ENCODE assay signal across 8 cellular contexts in genomic region chr2:71724793-71725192, GRCh38.
"Had no signal": no experiment of that assay in that cellular context is flagged by ENCODE, and none has a peak within 500 bp of the region (broad histone marks: within the 10 kb centered on the region; RNA-seq: fewer than 3 reads in every experiment).

No MANE protein-coding gene starts in this region.

- ATAC-seq: GM12878 had no signal

- H3K4me3 ChIP-seq: GM12878 had no signal

- DNase-seq: GDM1, GF-D8 had no signal

- FAIRE-seq: G401.6, GM12878, GM12891, GM12892, GM18507, GM19239 had no signal
